In genomic region chr9:124284940-124285441, GRCh38 we compare ENCODE assay signal across 9 cellular contexts. TPM values are rescaled to one million over a fixed set of nuclear protein-coding genes. Genes with fewer than 3 reads are reported as not detected.
DNase-seq lines count a peak whose midpoint lies in the region; ATAC-seq and TF ChIP-seq lines count a peak whose summit lies in the region.
"Had no signal": no experiment of that assay in that cellular context is flagged by ENCODE, and none has a peak within 500 bp of the region (broad histone marks: within the 10 kb centered on the region; RNA-seq: fewer than 3 reads in every experiment).

No MANE protein-coding gene starts in this region.

- no peaks in the 10 kb centered on the region for H3K27me3 Mint-ChIP-seq in T-helper 2 cell treated with Interferon-gamma antibody and Interleukin-4, amounts not matched to agents 5 μg/mL and 100 μg/mL, for 36 hours (ENCODE audit: low read depth)
- H3K27me3 Mint-ChIP-seq in activated T-cell treated with anti-CD3 and anti-CD28 coated beads, Interleukin-2, amount 50 U/mL, for 72 hours (ENCODE audit: low read depth) = no peaks in the 10 kb centered on the region

- H3K27ac ChIP-seq in cingulate gyrus (ENCODE audit: low read depth, low read length) (peak overlapping the region; percentile 92), mucosa of rectum (ENCODE audit: low read depth in 2 of 2, low read length in 2 of 2) (peak overlapping the region; percentile 73 to 85), transverse colon (peak overlapping the region; percentile 75 to 87 (median 84))

- no peak for TF ChIP-seq EP300 in transverse colon (IDR thresholded peaks at IDR 0.05; ENCODE audit: low read depth)

- TF ChIP-seq CTCF in transverse colon (IDR thresholded peaks at IDR 0.05) = no peak

- H3K36me3 ChIP-seq in mucosa of rectum (ENCODE audit: control insufficient read depth in 2 of 2, insufficient read depth in 2 of 2, low read length in 2 of 2) = peaks cover 3 to 7% of the 10 kb centered on the region in 2 donors
- no peaks in the 10 kb centered on the region for H3K36me3 ChIP-seq in transverse colon

- peaks cover 35% of the 10 kb centered on the region for H3K4me1 Mint-ChIP-seq in T-helper 2 cell treated with Interferon-gamma antibody and Interleukin-4, amounts not matched to agents 5 μg/mL and 100 μg/mL, for 36 hours (ENCODE audit: low read depth)
- peaks cover 37% of the 10 kb centered on the region for H3K4me1 Mint-ChIP-seq in activated T-cell treated with anti-CD3 and anti-CD28 coated beads, Interleukin-2, amount 50 U/mL, for 72 hours (ENCODE audit: low read depth)

- H3K27me3 ChIP-seq in mucosa of rectum (ENCODE audit: control insufficient read depth in 2 of 2, insufficient read depth in 2 of 2, low read length in 2 of 2) = no peaks in the 10 kb centered on the region
- no peaks in the 10 kb centered on the region for H3K27me3 ChIP-seq in transverse colon

- TF ChIP-seq POLR2A in transverse colon (IDR thresholded peaks at IDR 0.05) = no peak

- no peak for ATAC-seq in activated T-cell treated with anti-CD3 and anti-CD28 coated beads, Interleukin-2, amount 50 U/mL, for 72 hours (replicated peaks in 1 of 2)
- ATAC-seq in esophagus mucosa = no peak
- ATAC-seq: T-cell had no signal

- WGBS in transverse colon (ENCODE audit: low coverage in 1 of 2), 2 donors = 64 to 73% methylated on average over 4 to 18 of the region's 18 CpGs

- H3K9me3 ChIP-seq in mucosa of rectum (ENCODE audit: control insufficient read depth in 2 of 2, low read length in 2 of 2) (no peaks in the 10 kb centered on the region), transverse colon (no peaks in the 10 kb centered on the region)

- H3K36me3 Mint-ChIP-seq in T-helper 2 cell treated with Interferon-gamma antibody and Interleukin-4, amounts not matched to agents 5 μg/mL and 100 μg/mL, for 36 hours (ENCODE audit: low read depth) = peaks cover 5% of the 10 kb centered on the region
- H3K36me3 Mint-ChIP-seq in activated T-cell treated with anti-CD3 and anti-CD28 coated beads, Interleukin-2, amount 50 U/mL, for 72 hours (ENCODE audit: insufficient read depth in 2 of 2) = no peaks in the 10 kb centered on the region
- H3K36me3 Mint-ChIP-seq: T-cell had no signal

- in situ Hi-C loops in transverse colon (cut with MboI; ENCODE audit: low pct_ligation_motif_present in 1 of 4, low pct_unique_long_range_greater_than_20kb in 1 of 4, low sequenced_read_pairs in 3 of 4) = no loop called here

- H3K9me3 Mint-ChIP-seq in T-helper 2 cell treated with Interferon-gamma antibody and Interleukin-4, amounts not matched to agents 5 μg/mL and 100 μg/mL, for 36 hours = no peaks in the 10 kb centered on the region
- no peaks in the 10 kb centered on the region for H3K9me3 Mint-ChIP-seq in activated T-cell treated with anti-CD3 and anti-CD28 coated beads, Interleukin-2, amount 50 U/mL, for 72 hours
- H3K9me3 Mint-ChIP-seq: T-cell had no signal

- intact Hi-C loops in transverse colon (cut with DNase I; ENCODE audit: low total_unique reads) = no loop called here

- peak overlapping the region; percentile 91 for H3K27ac Mint-ChIP-seq in T-helper 2 cell treated with Interferon-gamma antibody and Interleukin-4, amounts not matched to agents 5 μg/mL and 100 μg/mL, for 36 hours
- no peak overlapping the region for H3K27ac Mint-ChIP-seq in activated T-cell treated with anti-CD3 and anti-CD28 coated beads, Interleukin-2, amount 50 U/mL, for 72 hours

- peaks cover 50 to 53% of the 10 kb centered on the region in 2 donors for H3K4me1 ChIP-seq in mucosa of rectum (ENCODE audit: control insufficient read depth in 2 of 2, insufficient read depth in 2 of 2, low read length in 2 of 2)
- H3K4me1 ChIP-seq in transverse colon = peaks cover 47 to 81% (median 62%) of the 10 kb centered on the region in 4 donors

- H3K9ac ChIP-seq in mucosa of rectum (ENCODE audit: low read depth in 1 of 2, low read length in 2 of 2) = peak overlapping the region; percentile 15 to 44

- no peak overlapping the region for H3K4me3 ChIP-seq in mucosa of rectum (ENCODE audit: low read length in 2 of 2)
- no peak overlapping the region for H3K4me3 ChIP-seq in transverse colon

- H3K4me3 Mint-ChIP-seq in T-helper 2 cell treated with Interferon-gamma antibody and Interleukin-4, amounts not matched to agents 5 μg/mL and 100 μg/mL, for 36 hours = peak overlapping the region; percentile 29
- peak overlapping the region in 1 of 2 donors; percentile 31 for H3K4me3 Mint-ChIP-seq in activated T-cell treated with anti-CD3 and anti-CD28 coated beads, Interleukin-2, amount 50 U/mL, for 72 hours

- no peak for DNase-seq in T-helper 2 cell treated with Interferon-gamma antibody and Interleukin-4, amounts not matched to agents 5 μg/mL and 100 μg/mL, for 36 hours (ENCODE audit: low spot score)
- DNase-seq in T-helper 2 cell (no peak), transverse colon (no peak), NCI-H1417 (lab: John Stamatoyannopoulos, UW) (no peak)
- DNase-seq in activated T-cell treated with anti-CD3 and anti-CD28 coated beads, Interleukin-2, amount 50 U/mL, for 72 hours = no peak
- DNase-seq: T-cell had no signal

RNA-seq across cellular contexts. Expression of gene NEK6, which starts 27.2 kb away (rescaled TPM):
- total RNA-seq in transverse colon (10 to 100 TPM; 12.3 to 31.1 (median 21.6) TPM), esophagus mucosa (11.0 TPM)
- total RNA-seq in activated T-cell treated with anti-CD3 and anti-CD28 coated beads, Interleukin-2, amount 50 U/mL, for 72 hours = 1 to 10 TPM; 8.1 to 8.5 TPM
